ENCODE assay signal across 24 cellular contexts in the genomic region with DNA sequence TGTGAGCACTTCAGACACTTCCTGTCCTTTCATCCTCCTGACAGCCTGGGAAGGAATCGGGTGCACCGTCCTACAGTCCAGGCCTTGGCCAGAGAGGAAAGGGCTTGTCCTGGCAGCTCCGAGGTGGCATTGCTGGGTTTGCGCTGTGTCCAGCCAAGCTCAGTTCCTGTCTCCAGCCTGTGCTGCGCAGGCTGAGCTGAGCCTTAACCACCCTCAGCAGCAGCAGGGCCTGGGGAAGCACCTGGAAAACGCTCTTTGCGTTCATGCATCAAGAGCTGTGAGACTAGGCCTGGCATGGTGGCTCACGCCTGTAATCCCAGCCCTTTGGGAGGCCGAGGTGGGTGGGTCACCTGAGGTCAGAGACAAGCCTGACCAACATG. TPM values are rescaled to one million over a fixed set of nuclear protein-coding genes. Genes with fewer than 3 reads are reported as not detected.
A peak's percentile ranks its signal among the peaks of the same experiment; 100 is the strongest.
DNase-seq lines count a peak whose midpoint lies in the region; ATAC-seq, FAIRE-seq and TF ChIP-seq lines count a peak whose summit lies in the region.
"Had no signal": no experiment of that assay in that cellular context is flagged by ENCODE, and none has a peak within 500 bp of the region (broad histone marks: within the 10 kb centered on the region; RNA-seq: fewer than 3 reads in every experiment).

No MANE protein-coding gene starts in this region.

- DNase-seq in GM12892 (ENCODE audit: insufficient read length) = no peak
- DNase-seq in Panc1 (ENCODE audit: low read depth, low spot score) = no peak
- no peak for DNase-seq in esophagus squamous epithelium (lab: John Stamatoyannopoulos, UW)
- DNase-seq in posterior vena cava (ENCODE audit: low spot score) = peak; percentile 68
- no peak for DNase-seq in endodermal cell
- no peak for DNase-seq in activated T-cell treated with anti-CD3 and anti-CD28 coated beads, Interleukin-2, amount 50 U/mL, for 48 hours
- no peak for DNase-seq in HuH-7 (ENCODE audit: low spot score)
- DNase-seq in AML-193 (lab: John Stamatoyannopoulos, UW) = no peak
- DNase-seq: central memory CD4-positive, alpha-beta T cell; DND-41; effector memory CD4-positive, alpha-beta T cell; hypothalamus; midbrain; NCI-H1048; NCI-H2107; SJCRH30 had no signal

- H3K27ac Mint-ChIP-seq in endodermal cell = no peak overlapping the region
- H3K27ac Mint-ChIP-seq: activated T-helper 2 cell treated with anti-CD3 and anti-CD28 coated beads, Interferon-gamma antibody, Interleukin-2, Interleukin-4, amounts not matched to agents 10 μg/mL and 5 μg/mL and 100 μg/mL, durations not matched to agents 14 hours and 24 hours and 36 hours; stimulated activated memory B cell treated with anti-CD40 and anti-IgM and Interleukin-4, amounts not matched to agents 10 μg/mL and 1 μg/mL and 100 μg/mL, for 72 hours had no signal

- H3K27ac ChIP-seq in Panc1 (ENCODE audit: low read length) (peak overlapping the region; percentile 21; the same call in 1 of the 2 replicates), esophagus squamous epithelium (peak overlapping the region in 3 of 4 donors; percentile 19 to 75 (median 52)), endodermal cell (ENCODE audit: low read depth, low read length) (no peak overlapping the region)
- H3K27ac ChIP-seq: SJCRH30, tibial nerve had no signal

- H3K9me3 Mint-ChIP-seq in endodermal cell = peaks cover 1% of the 10 kb centered on the region
- H3K9me3 Mint-ChIP-seq: activated T-helper 2 cell treated with anti-CD3 and anti-CD28 coated beads, Interferon-gamma antibody, Interleukin-2, Interleukin-4, amounts not matched to agents 10 μg/mL and 5 μg/mL and 100 μg/mL, durations not matched to agents 14 hours and 24 hours and 36 hours; CD8-positive, alpha-beta memory T cell; neural crest cell; stimulated activated memory B cell treated with anti-CD40 and anti-IgM and Interleukin-4, amounts not matched to agents 10 μg/mL and 1 μg/mL and 100 μg/mL, for 72 hours had no signal

- no peak overlapping the region for H3K4me3 Mint-ChIP-seq in endodermal cell
- H3K4me3 Mint-ChIP-seq: CD8-positive, alpha-beta memory T cell; neural crest cell; stimulated activated memory B cell treated with anti-CD40 and anti-IgM and Interleukin-4, amounts not matched to agents 10 μg/mL and 1 μg/mL and 100 μg/mL, for 72 hours had no signal

- BruUV-seq in Panc1 (replicated peaks; lab: Mats Ljungman, UMichigan) = no TSS peak

- H3K36me3 Mint-ChIP-seq in endodermal cell (ENCODE audit: low read depth) = no peaks in the 10 kb centered on the region
- H3K36me3 Mint-ChIP-seq: CD8-positive, alpha-beta memory T cell; stimulated activated memory B cell treated with anti-CD40 and anti-IgM and Interleukin-4, amounts not matched to agents 10 μg/mL and 1 μg/mL and 100 μg/mL, for 72 hours had no signal

- H3K4me1 Mint-ChIP-seq in endodermal cell = peaks cover 11% of the 10 kb centered on the region
- H3K4me1 Mint-ChIP-seq: CD8-positive, alpha-beta memory T cell; stimulated activated memory B cell treated with anti-CD40 and anti-IgM and Interleukin-4, amounts not matched to agents 10 μg/mL and 1 μg/mL and 100 μg/mL, for 72 hours had no signal

- TF ChIP-seq CTCF in Panc1 (IDR thresholded peaks at IDR 0.05) = no peak
- no peak for TF ChIP-seq CTCF in esophagus squamous epithelium (IDR thresholded peaks at IDR 0.05)
- TF ChIP-seq CTCF in endodermal cell (conservative IDR thresholded peaks at IDR 0.05) = no peak

- H3K27me3 Mint-ChIP-seq in endodermal cell (ENCODE audit: insufficient read depth) = peaks cover 14% of the 10 kb centered on the region

- H3K4me3 ChIP-seq in Panc1 (ENCODE audit: low read depth in 2 of 2, low read length in 2 of 2) = no peak overlapping the region
- no peak overlapping the region for H3K4me3 ChIP-seq in esophagus squamous epithelium
- no peak overlapping the region for H3K4me3 ChIP-seq in endodermal cell (ENCODE audit: low read length)
- H3K4me3 ChIP-seq: adrenal gland, SJCRH30, tibial nerve had no signal

- peak; percentile 53 for FAIRE-seq in GM12892 (lab: Jason Lieb, UNC)
- FAIRE-seq: keratinocyte had no signal

- no peak for ATAC-seq in Panc1
- ATAC-seq: activated CD4-positive, CD25-positive, alpha-beta regulatory T cell treated with anti-CD3 and anti-CD28 coated beads, Interleukin-2, amount 50 U/mL, for 24 hours; stimulated activated memory B cell treated with anti-CD40 and anti-IgM and Interleukin-4, amounts not matched to agents 10 μg/mL and 1 μg/mL and 100 μg/mL, for 72 hours had no signal

- no peaks in the 10 kb centered on the region for H3K36me3 ChIP-seq in Panc1 (ENCODE audit: control insufficient read depth, insufficient read depth, low read length)
- no peaks in the 10 kb centered on the region for H3K36me3 ChIP-seq in esophagus squamous epithelium
- H3K36me3 ChIP-seq in endodermal cell (ENCODE audit: control insufficient read depth, insufficient read depth, low read length) = no peaks in the 10 kb centered on the region
- H3K36me3 ChIP-seq: adrenal gland, SJCRH30, tibial nerve had no signal

- no peak overlapping the region for H3K9ac ChIP-seq in endodermal cell (ENCODE audit: extremely low read depth, low read length, poor library complexity, severe bottlenecking)

- intact Hi-C loops in Panc1 (cut with micrococcal nuclease; ENCODE audit: unreplicated experiment) (no loop called here), esophagus squamous epithelium (cut with DNase I) (no loop called here), posterior vena cava (cut with DNase I) (no loop called here)

- H3K4me1 ChIP-seq in Panc1 (ENCODE audit: control insufficient read depth, insufficient read depth, low read length) = peaks cover 45% of the 10 kb centered on the region
- H3K4me1 ChIP-seq in esophagus squamous epithelium = peaks cover 22 to 50% (median 40%) of the 10 kb centered on the region in 3 donors
- no peaks in the 10 kb centered on the region for H3K4me1 ChIP-seq in endodermal cell (ENCODE audit: control insufficient read depth, insufficient read depth, low read length)

- in situ Hi-C loops in Panc1 (cut with HindIII; ENCODE audit: low pct_unique_long_range_greater_than_20kb, low sequenced_read_pairs) = no loop called here

- 71 to 72% methylated on average over 4 of the region's 9 CpGs for WGBS in esophagus squamous epithelium, 2 donors
- WGBS in endodermal cell (ENCODE audit: insufficient coverage in 1 of 2, insufficient read length in 1 of 2), 2 experiments = 90 to 91% methylated on average over 6 to 9 of the region's 9 CpGs

- H3K27me3 ChIP-seq in Panc1 (ENCODE audit: control insufficient read depth, insufficient read depth, low read length) (no peaks in the 10 kb centered on the region), esophagus squamous epithelium (peaks cover 0 to under 1% (median 0%) of the 10 kb centered on the region in 4 donors), endodermal cell (ENCODE audit: control insufficient read depth, insufficient read depth, low read length, poor library complexity, severe bottlenecking) (no peaks in the 10 kb centered on the region)
- H3K27me3 ChIP-seq: adrenal gland, SJCRH30, tibial nerve had no signal

- TF ChIP-seq POLR2A in GM12892 (IDR thresholded peaks at IDR 0.05; ENCODE audit: low read depth, low read length) (no peak), esophagus squamous epithelium (IDR thresholded peaks at IDR 0.05) (no peak)

- H3K9me3 ChIP-seq in Panc1 (ENCODE audit: control insufficient read depth, insufficient read depth, low read depth, low read length) (no peaks in the 10 kb centered on the region), esophagus squamous epithelium (no peaks in the 10 kb centered on the region), endodermal cell (ENCODE audit: control insufficient read depth, low read length) (no peaks in the 10 kb centered on the region)
- H3K9me3 ChIP-seq: adrenal gland, SJCRH30, tibial nerve had no signal

- POLR2A ChIA-PET in Panc1 (lab: Charles Lee) = no interaction called here

- CTCF ChIA-PET in Panc1 (lab: Charles Lee) = no interaction called here

RNA-seq across cellular contexts. Expression of gene EML1, which starts 33.7 kb away (rescaled TPM):
- polyA plus RNA-seq in GM12892 (2012; ENCODE audit: missing spikeins) = 0.19 TPM
- 35.3 TPM for total RNA-seq in Panc1 (2021; ENCODE audit: unreplicated experiment)
- polyA plus RNA-seq in Panc1 (2012; ENCODE audit: insufficient read length) = 34.8 TPM
- 10 to 100 TPM in 2 of 4 donors, 1 to 10 TPM in 2; 3.0 to 22.9 (median 9.4) TPM for total RNA-seq in esophagus squamous epithelium
- total RNA-seq in posterior vena cava = 10 to 100 TPM; 83.1 to 92.6 TPM
- 10 to 100 TPM; 25.0 to 31.4 TPM for total RNA-seq in endodermal cell
- polyA plus RNA-seq in endodermal cell (2013, experiment 1 of 2) = 39.1 TPM
- polyA plus RNA-seq in endodermal cell (2013, experiment 2 of 2) = 38.7 TPM
- polyA plus RNA-seq: CD8-positive, alpha-beta memory T cell had no signal
